Comparison of ENCODE assay signal across 25 cellular contexts in the genomic region with DNA sequence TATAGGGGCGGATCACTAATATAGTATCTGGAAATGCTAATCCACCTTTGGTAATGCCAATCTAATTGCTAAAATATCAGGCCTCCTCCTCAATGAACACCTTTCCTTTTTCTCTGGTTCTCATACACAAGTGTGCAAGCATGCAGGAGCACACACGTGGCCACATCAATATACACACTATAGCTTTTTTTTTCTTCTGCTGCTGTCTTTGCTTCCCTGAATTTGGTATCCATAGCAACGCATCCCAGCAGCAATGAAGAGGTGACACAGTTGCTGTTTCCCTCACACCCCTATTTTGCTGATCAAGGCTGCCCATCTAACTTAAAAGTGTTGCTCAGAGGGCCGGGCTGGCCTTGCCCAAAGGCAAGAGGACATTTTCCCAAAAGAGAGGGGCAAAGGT.
"Had no signal": no experiment of that assay in that cellular context is flagged by ENCODE, and none has a peak within 500 bp of the region (broad histone marks: within the 10 kb centered on the region; RNA-seq: fewer than 3 reads in every experiment).

No MANE protein-coding gene starts in this region.

- H3K4me3 ChIP-seq: left ventricle myocardium inferior, lung, pancreas, prostate gland, sigmoid colon, spleen, tibial nerve, uterus had no signal

- H3K36me3 ChIP-seq: left ventricle myocardium inferior, pancreas, prostate gland, sigmoid colon, spleen, tibial nerve, uterus had no signal

- DNase-seq: hippocampal formation; kidney; left colon; left ventricle myocardium inferior; mesendoderm; naive B cell; natural killer cell; pancreas; posterior cingulate gyrus; retina; right cardiac atrium; sigmoid colon; small intestine; spleen; stimulated activated CD4-positive, alpha-beta T cell treated with anti-CD3 and anti-CD28 coated beads, Interleukin-1b, Interleukin-23, amount 100 ng/mL, for 48 hours; stimulated activated CD4-positive, alpha-beta T cell treated with anti-CD3 and anti-CD28 coated beads, Interleukin-2, amount 100 ng/mL, for 48 hours; stimulated activated CD4-positive, alpha-beta T cell treated with anti-CD3 and anti-CD28 coated beads, Interleukin-4, amount 100 ng/mL, for 4 hours; stimulated activated CD8-positive, alpha-beta memory T cell treated with anti-CD3 and anti-CD28 coated beads, Interleukin-4, amount 100 ng/mL, for 48 hours; stimulated activated naive CD4-positive, alpha-beta T cell treated with Interleukin-2 at 50 U/mL for 16 hours; stimulated activated naive CD8-positive, alpha-beta T cell treated with anti-CD3 and anti-CD28 coated beads, Interleukin-15, amount 100 ng/mL, for 72 hours; substantia nigra; uterus had no signal

- H3K27ac ChIP-seq: left ventricle myocardium inferior, pancreas, prostate gland, sigmoid colon, spleen, tibial nerve, uterus had no signal

- H3K27me3 ChIP-seq: pancreas, sigmoid colon, tibial nerve, uterus had no signal

- H3K9me3 ChIP-seq: left ventricle myocardium inferior, pancreas, prostate gland, sigmoid colon, spleen, tibial nerve, uterus had no signal
